In the genomic region with DNA sequence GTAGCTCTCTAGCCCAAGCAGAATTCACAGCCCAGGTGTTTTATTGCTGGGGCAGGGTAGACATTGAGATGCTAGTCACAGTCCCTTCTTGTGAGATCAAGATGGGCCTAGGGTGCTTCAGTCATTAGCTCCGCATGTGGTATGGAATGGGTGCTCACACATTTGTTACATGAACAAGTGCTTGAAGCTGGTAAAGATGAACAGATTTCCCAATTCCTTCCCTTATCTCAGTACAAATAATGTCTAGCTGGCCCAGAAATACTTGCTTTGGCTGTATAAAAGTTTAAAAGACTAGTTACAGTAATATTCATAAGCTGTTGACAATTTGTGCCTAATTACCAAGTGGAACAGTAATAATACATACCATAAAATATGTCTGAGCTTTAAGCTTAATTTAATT, we compare ENCODE assay signal across 26 cellular contexts.
"Had no signal": no experiment of that assay in that cellular context is flagged by ENCODE, and none has a peak within 500 bp of the region (broad histone marks: within the 10 kb centered on the region; RNA-seq: fewer than 3 reads in every experiment).

No MANE protein-coding gene starts in this region.

- DNase-seq: colonic mucosa; effector CD8-positive, alpha-beta T cell; endodermal cell; foreskin melanocyte; glutamatergic neuron; heart right ventricle; hippocampal formation; kidney glomerular epithelial cell; mammary epithelial cell; midbrain; naive thymus-derived CD4-positive, alpha-beta T cell; spleen; stimulated activated CD4-positive, alpha-beta T cell treated with anti-CD3 and anti-CD28 coated beads, Interleukin-4, amount 100 ng/mL, for 4 hours; stimulated activated naive CD8-positive, alpha-beta T cell treated with anti-CD3 and anti-CD28 coated beads, Interleukin-15, Interleukin-2, amounts not matched to agents 100 U/mL and 50 U/mL, for 24 hours; substantia nigra; testis; tibial artery; uterus had no signal

- H3K27me3 ChIP-seq: colonic mucosa, esophagus muscularis mucosa, heart right ventricle, neural progenitor cell, right atrium auricular region, spleen, testis, tibial artery, upper lobe of left lung, uterus had no signal

- H3K4me2 ChIP-seq: neural progenitor cell had no signal

- ATAC-seq: naive thymus-derived CD4-positive, alpha-beta T cell; stimulated activated naive CD8-positive, alpha-beta T cell treated with anti-CD3 and anti-CD28 coated beads, Interleukin-15, Interleukin-2, amounts not matched to agents 100 U/mL and 50 U/mL, for 24 hours had no signal

- FAIRE-seq: islet of Langerhans had no signal

- H3K9ac ChIP-seq: neural progenitor cell had no signal

- H2AFZ ChIP-seq: neural progenitor cell had no signal

- H3K36me3 ChIP-seq: colonic mucosa, neural progenitor cell, prostate gland, uterus had no signal

- H3K4me3 ChIP-seq: colonic mucosa, esophagus muscularis mucosa, heart right ventricle, neural progenitor cell, prostate gland, right atrium auricular region, skin epidermis, spleen, testis, tibial artery, upper lobe of left lung, uterus had no signal

- H3K9me3 ChIP-seq: colonic mucosa, esophagus muscularis mucosa, heart right ventricle, prostate gland, right atrium auricular region, spleen, testis, tibial artery, upper lobe of left lung, uterus had no signal

- H3K4me1 ChIP-seq: colonic mucosa, neural progenitor cell, prostate gland, right atrium auricular region, spleen, testis, tibial artery, uterus had no signal

- H3K27ac ChIP-seq: colonic mucosa, epithelial cell of prostate, esophagus muscularis mucosa, heart right ventricle, neural progenitor cell, prostate gland, right atrium auricular region, skin epidermis, spleen, testis, tibial artery, upper lobe of left lung, uterus had no signal
